In the genomic region with DNA sequence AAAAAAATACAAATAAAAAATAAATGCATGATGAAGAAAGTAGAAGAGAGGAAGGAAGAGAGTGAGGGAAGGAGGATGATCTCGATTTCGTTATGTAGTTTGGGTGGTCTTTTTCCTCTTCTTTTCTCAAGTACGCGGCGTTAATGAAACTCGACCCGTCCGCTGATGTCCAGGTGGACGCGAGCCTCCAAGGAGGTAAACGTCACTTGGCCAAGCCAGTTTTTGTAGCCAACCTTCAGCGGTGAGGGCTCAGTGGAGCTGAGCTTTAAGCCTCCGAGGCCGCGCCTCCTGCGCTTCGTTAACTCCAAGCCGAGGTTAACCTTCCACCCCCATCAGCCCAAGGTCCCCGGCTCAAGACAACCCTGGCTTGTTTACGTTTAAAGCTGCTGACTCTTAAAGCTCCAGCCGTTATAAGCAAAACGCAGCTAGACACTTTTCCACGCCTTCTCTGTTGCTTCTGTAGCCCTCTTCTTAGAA, we compare ENCODE assay signal across 8 cellular contexts. TPM values are rescaled to one million over a fixed set of nuclear protein-coding genes. Genes with fewer than 3 reads are reported as not detected.
A peak's percentile ranks its signal among the peaks of the same experiment; 100 is the strongest.
DNase-seq lines count a peak whose midpoint lies in the region; ATAC-seq and TF ChIP-seq lines count a peak whose summit lies in the region.

No MANE protein-coding gene starts in this region.

- DNase-seq in NCI-H748 (lab: John Stamatoyannopoulos, UW; ENCODE audit: unreplicated experiment) (peak; percentile 30), NCI-H748 treated with DMSO at 0.1 percent for 48 hours (lab: John Stamatoyannopoulos, UW) (no peak), MG63 (peak; percentile 15), esophagus squamous epithelium (lab: John Stamatoyannopoulos, UW) (no peak), natural killer cell (peak; percentile 20), H4 (ENCODE audit: low spot score) (no peak)
- peak; percentile 67 for DNase-seq in activated CD8-positive, alpha-beta memory T cell treated with anti-CD3 and anti-CD28 coated beads for 24 hours

- peaks cover 38 to 41% of the 10 kb centered on the region in 2 donors for H3K4me1 Mint-ChIP-seq in natural killer cell

- peak overlapping the region; percentile 82 to 97 (median 94) for H3K27ac ChIP-seq in esophagus squamous epithelium
- peak overlapping the region; percentile 13 for H3K27ac ChIP-seq in urinary bladder (ENCODE audit: low read depth)

- H3K36me3 Mint-ChIP-seq in natural killer cell, result no peaks in the 10 kb centered on the region

- H3K4me3 Mint-ChIP-seq in natural killer cell, result peak overlapping the region; percentile 97

- H3K4me3 ChIP-seq in MG63 (peak overlapping the region; percentile 79), esophagus squamous epithelium (peak overlapping the region; percentile 77 to 85 (median 81)), urinary bladder (ENCODE audit: low read depth, low read length) (peak overlapping the region; percentile 74)

- H3K36me3 ChIP-seq in MG63 (no peaks in the 10 kb centered on the region), esophagus squamous epithelium (no peaks in the 10 kb centered on the region), urinary bladder (ENCODE audit: insufficient read depth) (no peaks in the 10 kb centered on the region)

- H3K27me3 ChIP-seq in MG63, result no peaks in the 10 kb centered on the region; the same call in 1 of the 2 replicates
- no peaks in the 10 kb centered on the region for H3K27me3 ChIP-seq in esophagus squamous epithelium

- H3K9me3 ChIP-seq in MG63 (no peaks in the 10 kb centered on the region), esophagus squamous epithelium (no peaks in the 10 kb centered on the region)

- TF ChIP-seq CTCF in esophagus squamous epithelium (IDR thresholded peaks at IDR 0.05) (no peak), natural killer cell (IDR thresholded peaks at IDR 0.05) (no peak)

- no peaks in the 10 kb centered on the region for H3K9me3 Mint-ChIP-seq in natural killer cell

- H3K4me1 ChIP-seq in esophagus squamous epithelium (peaks cover 10 to 43% (median 16%) of the 10 kb centered on the region in 3 donors), urinary bladder (ENCODE audit: insufficient read depth) (no peaks in the 10 kb centered on the region)

- ATAC-seq in natural killer cell, result no peak

- no peak for TF ChIP-seq POLR2A in esophagus squamous epithelium (IDR thresholded peaks at IDR 0.05)

- 2 to 6% methylated on average over 23 of the region's 23 CpGs for WGBS in esophagus squamous epithelium, 2 donors
- WGBS in urinary bladder, result 4% methylated on average over 23 of the region's 23 CpGs

- intact Hi-C loops in esophagus squamous epithelium (cut with DNase I), result no loop called here
- intact Hi-C loops in natural killer cell (cut with micrococcal nuclease), result loop anchor here (2.0 to 10.0 kb wide), 2 partner anchors 51 to 181 kb away; partner anchors contain the start of gene TM7SF3

- no peaks in the 10 kb centered on the region for H3K27me3 Mint-ChIP-seq in natural killer cell (ENCODE audit: low read depth in 2 of 2)

- peak overlapping the region; percentile 97 to 98 for H3K27ac Mint-ChIP-seq in natural killer cell

RNA-seq across cellular contexts. Expression of gene ITPR2, which starts 0.7 kb away (rescaled TPM):
- 3.6 and 4.6 TPM in 2 replicates for total RNA-seq in MG63 (2014; rRNA removed; shearing (Covaris generic); ENCODE audit: low replicate concordance)
- total RNA-seq in esophagus squamous epithelium (10 to 100 TPM; 30.7 to 49.3 (median 37.6) TPM), natural killer cell (10 to 100 TPM; 59.1 to 70.7 (median 68.2) TPM), urinary bladder (48.2 TPM)
- 5.6 TPM for polyA plus RNA-seq in urinary bladder
- total RNA-seq in H4 (2014; rRNA removed; shearing (Covaris generic)), result 6.0 and 9.3 TPM in 2 replicates

Comparison
In these comparisons a context has a peak if more than half of its experiments do, and no peak if none do; other contexts are left out.
1. DNase-seq: peak in NCI-H748 (single experiment), MG63 (single experiment), activated CD8-positive, alpha-beta memory T cell treated with anti-CD3 and anti-CD28 coated beads for 24 hours (single experiment) and natural killer cell (single experiment); none in NCI-H748 treated with DMSO at 0.1 percent for 48 hours (single experiment), esophagus squamous epithelium (single experiment) and H4 (single experiment).
2. Peak in every context shown above with its lines, with median percentiles within 50 percentile points of each other: H3K4me3 ChIP-seq.